In the genomic region with DNA sequence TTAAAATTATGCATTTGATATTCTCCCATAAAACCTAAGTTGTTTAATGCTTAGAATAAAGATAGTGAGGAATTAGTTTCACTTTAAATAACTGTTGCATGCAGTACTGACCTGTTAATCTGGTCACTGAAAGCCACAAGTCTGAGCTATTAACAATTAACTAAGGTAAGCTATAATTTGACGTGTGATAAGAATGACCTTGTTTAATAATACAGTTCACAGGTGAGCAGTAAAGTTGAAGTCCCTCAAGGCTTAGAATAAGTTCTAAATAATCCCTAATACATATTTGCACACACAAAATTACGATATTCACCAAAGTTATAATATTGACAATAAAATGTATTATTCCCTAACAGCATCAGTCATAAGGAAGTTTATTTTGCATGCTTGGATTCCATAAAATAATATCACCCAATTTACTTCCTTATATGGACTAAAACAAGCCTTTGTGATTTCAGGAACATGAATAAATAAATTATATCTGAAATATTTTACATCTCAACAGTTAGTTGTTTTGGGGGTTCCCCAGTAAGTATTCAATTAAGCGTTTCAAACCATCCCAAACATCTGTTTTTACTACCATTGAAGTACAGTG, we compare ENCODE assay signal across 16 cellular contexts.
"Had no signal": no experiment of that assay in that cellular context is flagged by ENCODE, and none has a peak within 500 bp of the region (broad histone marks: within the 10 kb centered on the region; RNA-seq: fewer than 3 reads in every experiment).

No MANE protein-coding gene starts in this region.

- H3K27ac ChIP-seq: neutrophil had no signal

- H3K27me3 ChIP-seq: neutrophil had no signal

- DNase-seq: activated CD4-positive, alpha-beta T cell treated with anti-CD3 and anti-CD28 coated beads, Interleukin-2, amount 10 ng/mL, durations not matched to agents 24 days and 14 days; activated CD4-positive, CD25-positive, alpha-beta regulatory T cell; activated CD8-positive, alpha-beta memory T cell treated with anti-CD3 and anti-CD28 coated beads, Interleukin-2, amount 50 U/mL, for 4 hours; activated CD8-positive, alpha-beta T cell treated with anti-CD3 and anti-CD28 coated beads, Interleukin-2, amount 10 ng/mL, durations not matched to agents 7 days and 5 days; activated gamma-delta T cell; activated T-cell treated with anti-CD3 and anti-CD28 coated beads, Interleukin-2, amount 50 U/mL, for 72 hours; amniotic stem cell; caudate nucleus; cortex of kidney; effector CD8-positive, alpha-beta T cell; head of caudate nucleus; immature natural killer cell; left cardiac atrium; naive thymus-derived CD8-positive, alpha-beta T cell; right cardiac atrium had no signal

- H3K9me3 ChIP-seq: neutrophil had no signal

- H3K36me3 ChIP-seq: neutrophil had no signal

- ATAC-seq: activated CD8-positive, alpha-beta T cell treated with anti-CD3 and anti-CD28 coated beads, Interleukin-2, amount 10 ng/mL, durations not matched to agents 7 days and 5 days; activated T-cell treated with anti-CD3 and anti-CD28 coated beads, Interleukin-2, amount 50 U/mL, for 72 hours; left cardiac atrium; naive thymus-derived CD8-positive, alpha-beta T cell; right cardiac atrium had no signal
